13 cellular contexts compared by ENCODE assay signal in genomic region chr11:112352907-112353306, GRCh38.
"Had no signal": no experiment of that assay in that cellular context is flagged by ENCODE, and none has a peak within 500 bp of the region (broad histone marks: within the 10 kb centered on the region; RNA-seq: fewer than 3 reads in every experiment).

No MANE protein-coding gene starts in this region.

- DNase-seq: activated CD4-positive, alpha-beta T cell treated with anti-CD3 and anti-CD28 coated beads, Interleukin-2, amount 10 ng/mL, durations not matched to agents 24 days and 14 days; activated CD4-positive, CD25-positive, alpha-beta regulatory T cell; activated CD8-positive, alpha-beta T cell treated with anti-CD3 and anti-CD28 coated beads, Interleukin-2, amount 10 ng/mL, durations not matched to agents 7 days and 5 days; anterior cingulate cortex; brain microvascular endothelial cell; cerebellar nuclear complex; effector CD8-positive, alpha-beta T cell; head of caudate nucleus; stimulated activated CD4-positive, alpha-beta T cell treated with anti-CD3 and anti-CD28 coated beads, Interleukin-15, amount 100 ng/mL, for 24 hours; stimulated activated CD4-positive, alpha-beta T cell treated with anti-CD3 and anti-CD28 coated beads, Interleukin-4, amount 100 ng/mL, for 1 hour; stimulated activated naive B cell treated with anti-CD40 and anti-IgM and Interleukin-4, amounts not matched to agents 10 μg/mL and 1 μg/mL and 100 μg/mL, for 72 hours; substantia nigra had no signal

- ATAC-seq: activated CD8-positive, alpha-beta T cell treated with anti-CD3 and anti-CD28 coated beads, Interleukin-2, amount 10 ng/mL, durations not matched to agents 7 days and 5 days; stimulated activated naive B cell treated with anti-CD40 and anti-IgM and Interleukin-4, amounts not matched to agents 10 μg/mL and 1 μg/mL and 100 μg/mL, for 72 hours had no signal

- H3K4me3 Mint-ChIP-seq: activated CD4-positive, alpha-beta T cell treated with anti-CD3 and anti-CD28 coated beads, Interleukin-2, amount 10 ng/mL, durations not matched to agents 24 days and 14 days; activated CD8-positive, alpha-beta T cell treated with anti-CD3 and anti-CD28 coated beads, Interleukin-2, amount 10 ng/mL, durations not matched to agents 7 days and 5 days; stimulated activated naive B cell treated with anti-CD40 and anti-IgM and Interleukin-4, amounts not matched to agents 10 μg/mL and 1 μg/mL and 100 μg/mL, for 72 hours had no signal

- H3K27me3 Mint-ChIP-seq: activated CD4-positive, alpha-beta T cell treated with anti-CD3 and anti-CD28 coated beads, Interleukin-2, amount 10 ng/mL, durations not matched to agents 24 days and 14 days had no signal

- H3K27ac Mint-ChIP-seq: activated CD4-positive, alpha-beta T cell treated with anti-CD3 and anti-CD28 coated beads, Interleukin-2, amount 10 ng/mL, durations not matched to agents 24 days and 14 days; activated CD8-positive, alpha-beta T cell treated with anti-CD3 and anti-CD28 coated beads, Interleukin-2, amount 10 ng/mL, durations not matched to agents 7 days and 5 days; progenitor cell of endocrine pancreas; stimulated activated naive B cell treated with anti-CD40 and anti-IgM and Interleukin-4, amounts not matched to agents 10 μg/mL and 1 μg/mL and 100 μg/mL, for 72 hours had no signal
